ENCODE assay signal across 17 cellular contexts in the genomic region with DNA sequence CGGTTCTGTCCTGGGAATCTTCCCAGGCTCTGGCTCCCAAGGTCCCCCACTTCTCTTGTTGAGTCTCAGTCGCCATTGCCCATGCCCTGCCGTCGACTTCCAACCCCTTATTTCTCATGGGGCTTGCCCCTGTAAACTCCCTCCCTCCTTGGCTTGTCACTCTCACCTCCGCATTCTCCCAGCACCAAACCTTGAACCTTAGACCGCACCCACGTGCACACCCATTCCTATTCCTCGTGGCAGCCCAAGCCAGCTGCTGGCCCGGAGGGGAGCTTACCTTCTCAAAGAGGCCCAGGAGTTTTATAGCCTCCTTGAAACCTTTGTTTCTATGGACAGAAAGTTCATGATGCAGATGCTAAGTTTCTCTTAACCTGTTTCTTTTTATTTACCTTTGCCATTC.
"Had no signal": no experiment of that assay in that cellular context is flagged by ENCODE, and none has a peak within 500 bp of the region (broad histone marks: within the 10 kb centered on the region; RNA-seq: fewer than 3 reads in every experiment).

No MANE protein-coding gene starts in this region.

- DNase-seq: activated CD4-positive, alpha-beta T cell treated with anti-CD3 and anti-CD28 coated beads, Interleukin-2, amount 10 ng/mL, durations not matched to agents 7 days and 5 days; activated CD8-positive, alpha-beta memory T cell treated with anti-CD3 and anti-CD28 coated beads, Interleukin-2, amount 50 U/mL, for 4 hours; activated naive CD4-positive, alpha-beta T cell treated with anti-CD3 and anti-CD28 coated beads for 36 hours; activated T-cell treated with anti-CD3 and anti-CD28 coated beads, Interleukin-2, amount 50 U/mL, for 4 hours; anterior cingulate cortex; cortex of kidney; effector CD8-positive, alpha-beta T cell; immature natural killer cell; ovary; psoas muscle; right cardiac atrium; stimulated activated CD4-positive, alpha-beta T cell treated with anti-CD3 and anti-CD28 coated beads, Interleukin-4, amount 100 ng/mL, for 24 hours; T-cell; T-helper 9 cell had no signal

- H3K9me3 ChIP-seq: esophagus muscularis mucosa, ovary, psoas muscle, thoracic aorta had no signal

- H3K4me3 ChIP-seq: esophagus muscularis mucosa, ovary, thoracic aorta had no signal

- ATAC-seq: activated T-cell treated with anti-CD3 and anti-CD28 coated beads, Interleukin-2, amount 50 U/mL, for 4 hours; psoas muscle; right cardiac atrium; stimulated activated effector memory CD8-positive, alpha-beta T cell treated with anti-CD3 and anti-CD28 coated beads, Interleukin-12 subunit alpha, Interleukin-12 subunit beta, amount 100 ng/mL, for 72 hours; T-cell had no signal

- H3K4me3 Mint-ChIP-seq: activated CD4-positive, alpha-beta T cell treated with anti-CD3 and anti-CD28 coated beads, Interleukin-2, amount 10 ng/mL, durations not matched to agents 7 days and 5 days; activated naive CD4-positive, alpha-beta T cell treated with anti-CD3 and anti-CD28 coated beads for 36 hours; activated T-cell treated with anti-CD3 and anti-CD28 coated beads, Interleukin-2, amount 50 U/mL, for 4 hours; immature natural killer cell; stimulated activated effector memory CD8-positive, alpha-beta T cell treated with anti-CD3 and anti-CD28 coated beads, Interleukin-12 subunit alpha, Interleukin-12 subunit beta, amount 100 ng/mL, for 72 hours; T-cell had no signal

- H3K36me3 ChIP-seq: ovary had no signal

- H3K36me3 Mint-ChIP-seq: immature natural killer cell had no signal

- H3K27ac Mint-ChIP-seq: activated CD4-positive, alpha-beta T cell treated with anti-CD3 and anti-CD28 coated beads, Interleukin-2, amount 10 ng/mL, durations not matched to agents 7 days and 5 days; activated naive CD4-positive, alpha-beta T cell treated with anti-CD3 and anti-CD28 coated beads for 36 hours; immature natural killer cell; stimulated activated effector memory CD8-positive, alpha-beta T cell treated with anti-CD3 and anti-CD28 coated beads, Interleukin-12 subunit alpha, Interleukin-12 subunit beta, amount 100 ng/mL, for 72 hours; T-cell had no signal

- H3K27ac ChIP-seq: ovary, thoracic aorta had no signal

- H3K27me3 ChIP-seq: esophagus muscularis mucosa, ovary had no signal

- H3K9me3 Mint-ChIP-seq: activated CD4-positive, alpha-beta T cell treated with anti-CD3 and anti-CD28 coated beads, Interleukin-2, amount 10 ng/mL, durations not matched to agents 7 days and 5 days; activated naive CD4-positive, alpha-beta T cell treated with anti-CD3 and anti-CD28 coated beads for 36 hours; activated T-cell treated with anti-CD3 and anti-CD28 coated beads, Interleukin-2, amount 50 U/mL, for 4 hours; immature natural killer cell; stimulated activated effector memory CD8-positive, alpha-beta T cell treated with anti-CD3 and anti-CD28 coated beads, Interleukin-12 subunit alpha, Interleukin-12 subunit beta, amount 100 ng/mL, for 72 hours; T-cell had no signal
